In the genomic region with DNA sequence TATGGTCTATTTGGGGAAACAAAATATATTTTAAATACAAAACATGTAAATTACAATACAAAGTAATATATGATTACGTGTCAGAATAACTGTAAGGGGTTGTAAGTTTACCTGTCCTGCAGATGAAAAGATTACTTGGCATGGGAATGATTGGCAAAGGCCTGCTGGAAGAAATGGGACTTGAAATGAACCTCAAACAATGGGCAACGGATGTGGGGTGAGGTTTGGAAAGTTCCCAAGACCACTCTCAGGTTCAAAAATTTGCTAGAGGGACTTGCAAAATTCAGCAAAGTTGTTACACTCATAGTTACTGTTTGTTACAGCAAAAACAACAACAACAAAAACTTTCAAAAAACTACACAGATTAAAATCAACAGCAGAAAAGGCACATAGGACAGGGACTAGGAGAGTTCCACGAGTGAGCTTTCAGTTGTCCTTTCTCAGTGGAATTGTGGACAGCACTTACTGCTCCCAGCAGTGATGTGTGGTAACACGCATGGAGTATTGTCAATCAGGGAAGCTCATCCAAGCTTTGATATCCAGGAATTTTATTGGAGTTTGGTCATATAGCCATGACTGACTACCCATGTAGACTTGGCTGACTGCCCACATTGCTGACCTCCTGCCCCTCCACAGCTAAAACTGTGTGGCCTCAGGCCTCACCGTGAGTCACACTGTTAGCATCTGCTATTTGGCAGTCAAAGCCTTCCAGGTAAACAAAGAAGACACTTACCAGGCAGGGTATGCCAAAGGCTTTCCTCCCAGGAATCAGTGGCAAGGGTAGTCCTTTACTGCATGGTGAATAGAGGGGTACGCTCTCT, we compare ENCODE assay signal across 1 cellular context.
TF ChIP-seq lines count a peak whose summit lies in the region.

No MANE protein-coding gene starts in this region.

TF ChIP-seq in HepG2, 621 proteins besides CTCF, POLR2A, EP300 and RAD21 (continued from another document and continues in another):
- no peak for TF ChIP-seq HCFC1 (IDR thresholded peaks at IDR 0.05; ENCODE audit: low read depth, low read length)
- peak; percentile 83; the same call in 1 of the 2 replicates for TF ChIP-seq AHDC1 (CRISPR knock-in tag; IDR thresholded peaks at IDR 0.05; ENCODE audit: borderline replicate concordance)
- no peak for TF ChIP-seq ZNF543 (CRISPR knock-in tag; IDR thresholded peaks at IDR 0.05)
- TF ChIP-seq JUN (CRISPR knock-in tag; IDR thresholded peaks at IDR 0.05) = peak; percentile 93
- TF ChIP-seq ZNF460 (CRISPR knock-in tag; IDR thresholded peaks at IDR 0.05; ENCODE audit: borderline replicate concordance) = no peak
- no peak for TF ChIP-seq MTA3 (CRISPR knock-in tag; IDR thresholded peaks at IDR 0.05)
- no peak for TF ChIP-seq ZNF296 (CRISPR knock-in tag; conservative IDR thresholded peaks at IDR 0.05)
- peak; percentile 41; the same call in 1 of the 2 replicates for TF ChIP-seq PPARG (CRISPR knock-in tag; conservative IDR thresholded peaks at IDR 0.05)
- TF ChIP-seq POLR2AphosphoS5 (IDR thresholded peaks at IDR 0.05; ENCODE audit: low read depth, low read length) = no peak
- no peak for TF ChIP-seq ZNF354B (CRISPR knock-in tag; IDR thresholded peaks at IDR 0.05)
- TF ChIP-seq AHR (CRISPR knock-in tag; IDR thresholded peaks at IDR 0.05) = no peak
- TF ChIP-seq FOXC1 (CRISPR knock-in tag; IDR thresholded peaks at IDR 0.05; ENCODE audit: borderline replicate concordance) = no peak
- no peak for TF ChIP-seq MED13 (CRISPR knock-in tag; IDR thresholded peaks at IDR 0.05)
- TF ChIP-seq SMYD3 (CRISPR knock-in tag; IDR thresholded peaks at IDR 0.05) = no peak
- TF ChIP-seq ZNF468 (CRISPR knock-in tag; IDR thresholded peaks at IDR 0.05) = no peak
- TF ChIP-seq CBX1 (IDR thresholded peaks at IDR 0.05; ENCODE audit: low read depth) = no peak
- TF ChIP-seq CREB3 (CRISPR knock-in tag; IDR thresholded peaks at IDR 0.05) = no peak
- 0 out of 2 replicates have a peak, but pooled peaks have one; percentile 51 for TF ChIP-seq NCOA2 (CRISPR knock-in tag; IDR thresholded peaks at IDR 0.05)
- TF ChIP-seq, protein P1, sequence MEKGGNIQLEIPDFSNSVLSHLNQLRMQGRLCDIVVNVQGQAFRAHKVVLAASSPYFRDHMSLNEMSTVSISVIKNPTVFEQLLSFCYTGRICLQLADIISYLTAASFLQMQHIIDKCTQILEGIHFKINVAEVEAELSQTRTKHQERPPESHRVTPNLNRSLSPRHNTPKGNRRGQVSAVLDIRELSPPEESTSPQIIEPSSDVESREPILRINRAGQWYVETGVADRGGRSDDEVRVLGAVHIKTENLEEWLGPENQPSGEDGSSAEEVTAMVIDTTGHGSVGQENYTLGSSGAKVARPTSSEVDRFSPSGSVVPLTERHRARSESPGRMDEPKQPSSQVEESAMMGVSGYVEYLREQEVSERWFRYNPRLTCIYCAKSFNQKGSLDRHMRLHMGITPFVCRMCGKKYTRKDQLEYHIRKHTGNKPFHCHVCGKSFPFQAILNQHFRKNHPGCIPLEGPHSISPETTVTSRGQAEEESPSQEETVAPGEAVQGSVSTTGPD (CRISPR knock-in tag; IDR thresholded peaks at IDR 0.05) = 0 out of 2 replicates have a peak, but pooled peaks have one; percentile 78
- no peak for TF ChIP-seq ZZZ3 (CRISPR knock-in tag; IDR thresholded peaks at IDR 0.05; ENCODE audit: borderline replicate concordance)
- peak; percentile 54; the same call in 1 of the 3 replicates for TF ChIP-seq MXI1 (IDR thresholded peaks at IDR 0.05; ENCODE audit: borderline replicate concordance, low read depth, low read length)
- no peak; the same call in 1 of the 2 replicates for TF ChIP-seq ZNF331 (CRISPR knock-in tag; IDR thresholded peaks at IDR 0.05)
- TF ChIP-seq DR1 (CRISPR knock-in tag; IDR thresholded peaks at IDR 0.05) = no peak
- peak; percentile 95 for TF ChIP-seq TEAD3 (CRISPR knock-in tag; optimal IDR thresholded peaks at IDR 0.05; ENCODE audit: borderline replicate concordance)
- no peak for TF ChIP-seq ZNF234 (CRISPR knock-in tag; conservative IDR thresholded peaks at IDR 0.05)
- TF ChIP-seq THYN1 (CRISPR knock-in tag; IDR thresholded peaks at IDR 0.05; ENCODE audit: borderline replicate concordance, low read depth) = no peak
- TF ChIP-seq RBFOX2 (IDR thresholded peaks at IDR 0.05; ENCODE audit: low read depth, low read length) = no peak
- TF ChIP-seq FOXA1 (IDR thresholded peaks at IDR 0.05) = peak; percentile 33; the same call in 1 of the 2 replicates
- peak; percentile 91 for TF ChIP-seq FOXA1 (CRISPR knock-in tag; IDR thresholded peaks at IDR 0.05)
- no peak for TF ChIP-seq DMTF1 (CRISPR knock-in tag; IDR thresholded peaks at IDR 0.05)
- no peak for TF ChIP-seq RAD51 (IDR thresholded peaks at IDR 0.05; ENCODE audit: borderline replicate concordance)
- peak; percentile 51; the same call in 1 of the 2 replicates for TF ChIP-seq KLF6 (CRISPR knock-in tag; IDR thresholded peaks at IDR 0.05)
- TF ChIP-seq IRF1 (CRISPR knock-in tag; IDR thresholded peaks at IDR 0.05; ENCODE audit: low read depth) = no peak
- no peak for TF ChIP-seq ZNF800 (CRISPR knock-in tag; IDR thresholded peaks at IDR 0.05)
- TF ChIP-seq, protein P2, sequence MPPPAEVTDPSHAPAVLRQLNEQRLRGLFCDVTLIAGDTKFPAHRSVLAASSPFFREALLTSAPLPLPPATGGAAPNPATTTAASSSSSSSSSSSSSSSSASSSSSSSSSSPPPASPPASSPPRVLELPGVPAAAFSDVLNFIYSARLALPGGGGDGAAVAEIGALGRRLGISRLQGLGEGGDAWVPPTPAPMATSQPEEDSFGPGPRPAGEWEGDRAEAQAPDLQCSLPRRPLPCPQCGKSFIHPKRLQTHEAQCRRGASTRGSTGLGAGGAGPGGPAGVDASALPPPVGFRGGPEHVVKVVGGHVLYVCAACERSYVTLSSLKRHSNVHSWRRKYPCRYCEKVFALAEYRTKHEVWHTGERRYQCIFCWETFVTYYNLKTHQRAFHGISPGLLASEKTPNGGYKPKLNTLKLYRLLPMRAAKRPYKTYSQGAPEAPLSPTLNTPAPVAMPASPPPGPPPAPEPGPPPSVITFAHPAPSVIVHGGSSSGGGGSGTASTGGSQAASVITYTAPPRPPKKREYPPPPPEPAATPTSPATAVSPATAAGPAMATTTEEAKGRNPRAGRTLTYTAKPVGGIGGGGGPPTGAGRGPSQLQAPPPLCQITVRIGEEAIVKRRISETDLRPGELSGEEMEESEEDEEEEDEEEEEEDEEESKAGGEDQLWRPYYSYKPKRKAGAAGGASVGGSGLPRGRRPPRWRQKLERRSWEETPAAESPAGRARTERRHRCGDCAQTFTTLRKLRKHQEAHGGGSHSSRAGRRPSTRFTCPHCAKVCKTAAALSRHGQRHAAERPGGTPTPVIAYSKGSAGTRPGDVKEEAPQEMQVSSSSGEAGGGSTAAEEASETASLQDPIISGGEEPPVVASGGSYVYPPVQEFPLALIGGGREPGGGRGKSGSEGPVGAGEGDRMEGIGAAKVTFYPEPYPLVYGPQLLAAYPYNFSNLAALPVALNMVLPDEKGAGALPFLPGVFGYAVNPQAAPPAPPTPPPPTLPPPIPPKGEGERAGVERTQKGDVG (CRISPR knock-in tag; IDR thresholded peaks at IDR 0.05; ENCODE audit: borderline replicate concordance) = no peak
- TF ChIP-seq, protein P3, sequence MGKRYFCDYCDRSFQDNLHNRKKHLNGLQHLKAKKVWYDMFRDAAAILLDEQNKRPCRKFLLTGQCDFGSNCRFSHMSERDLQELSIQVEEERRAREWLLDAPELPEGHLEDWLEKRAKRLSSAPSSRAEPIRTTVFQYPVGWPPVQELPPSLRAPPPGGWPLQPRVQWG (CRISPR knock-in tag; IDR thresholded peaks at IDR 0.05; ENCODE audit: borderline replicate concordance, low read depth) = no peak
- TF ChIP-seq U2AF2 (IDR thresholded peaks at IDR 0.05; ENCODE audit: low read depth, low read length) = no peak
- no peak for TF ChIP-seq NBN (conservative IDR thresholded peaks at IDR 0.05)
- no peak for TF ChIP-seq RFX5 (IDR thresholded peaks at IDR 0.05; ENCODE audit: low read depth, low read length)
- TF ChIP-seq ZNF615 (CRISPR knock-in tag; IDR thresholded peaks at IDR 0.05; ENCODE audit: borderline replicate concordance) = no peak
- TF ChIP-seq, protein P4, sequence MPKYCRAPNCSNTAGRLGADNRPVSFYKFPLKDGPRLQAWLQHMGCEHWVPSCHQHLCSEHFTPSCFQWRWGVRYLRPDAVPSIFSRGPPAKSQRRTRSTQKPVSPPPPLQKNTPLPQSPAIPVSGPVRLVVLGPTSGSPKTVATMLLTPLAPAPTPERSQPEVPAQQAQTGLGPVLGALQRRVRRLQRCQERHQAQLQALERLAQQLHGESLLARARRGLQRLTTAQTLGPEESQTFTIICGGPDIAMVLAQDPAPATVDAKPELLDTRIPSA (CRISPR knock-in tag; IDR thresholded peaks at IDR 0.05; ENCODE audit: borderline replicate concordance) = no peak
